ENCODE assay signal across 25 cellular contexts in the genomic region with DNA sequence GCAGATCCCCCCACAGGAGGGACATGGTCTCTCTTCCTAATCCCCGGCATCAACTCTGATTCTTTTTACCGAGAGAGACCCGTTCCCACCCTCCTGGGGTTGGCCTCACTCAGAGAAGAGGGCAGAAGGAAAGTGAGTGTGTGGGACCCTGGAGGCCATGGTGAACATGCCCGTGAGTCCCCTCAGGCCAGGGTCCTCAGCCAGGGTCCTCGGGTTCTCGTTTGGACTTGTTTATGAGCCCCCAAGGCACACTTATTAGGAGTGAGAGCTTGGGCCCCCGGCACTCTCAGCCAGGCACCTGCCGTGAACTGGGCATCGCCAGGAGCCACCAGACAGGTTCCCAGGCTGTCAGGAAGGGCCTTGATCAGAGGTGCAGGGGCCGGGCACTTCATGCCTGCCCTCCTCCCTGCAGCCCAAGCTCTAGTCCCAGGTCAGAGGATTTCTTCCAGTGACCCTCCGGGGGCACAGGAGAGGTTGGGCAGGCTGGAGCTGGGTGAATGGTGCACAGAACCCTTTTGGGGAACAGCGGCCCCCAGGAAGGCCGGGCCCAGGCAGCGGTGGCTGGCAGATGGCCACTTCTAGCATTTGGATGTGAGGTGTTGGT.
"Had no signal": no experiment of that assay in that cellular context is flagged by ENCODE, and none has a peak within 500 bp of the region (broad histone marks: within the 10 kb centered on the region; RNA-seq: fewer than 3 reads in every experiment).

No MANE protein-coding gene starts in this region.

- H3K4me3 ChIP-seq: thoracic aorta, uterus had no signal

- H3K9me3 ChIP-seq: uterus had no signal

- H3K4me1 ChIP-seq: foreskin keratinocyte, uterus had no signal

- H3K27ac Mint-ChIP-seq: activated CD4-positive, alpha-beta memory T cell treated with anti-CD3 and anti-CD28 coated beads for 36 hours; activated CD4-positive, alpha-beta T cell treated with anti-CD3 and anti-CD28 coated beads, Interleukin-2, amount 10 ng/mL, durations not matched to agents 24 days and 14 days; activated naive CD4-positive, alpha-beta T cell treated with anti-CD3 and anti-CD28 coated beads for 36 hours; activated naive CD8-positive, alpha-beta T cell treated with anti-CD3 and anti-CD28 coated beads for 36 hours; activated T-helper 1 cell treated with anti-CD3 and anti-CD28 coated beads, Interleukin-12 subunit alpha, Interleukin-12 subunit beta, Interleukin-2, Interleukin-4 antibody, amounts not matched to agents 30 ng/mL and 10 ng/mL and 1 ng/mL, durations not matched to agents 14 hours and 24 hours and 36 hours; dendritic cell treated with granulocyte-macrophage colony-stimulating factor and Interleukin-4, amounts not matched to agents 40 ng/mL and 50 ng/mL, for 4 days; endodermal cell; T-helper 2 cell treated with Interferon-gamma antibody and Interleukin-4, amounts not matched to agents 5 μg/mL and 100 μg/mL, for 36 hours had no signal

- H3K4me1 Mint-ChIP-seq: activated naive CD8-positive, alpha-beta T cell treated with anti-CD3 and anti-CD28 coated beads for 36 hours; endodermal cell had no signal

- H3K27ac ChIP-seq: foreskin keratinocyte, thoracic aorta, uterus had no signal

- H3K36me3 Mint-ChIP-seq: activated CD4-positive, alpha-beta memory T cell treated with anti-CD3 and anti-CD28 coated beads for 36 hours; activated naive CD8-positive, alpha-beta T cell treated with anti-CD3 and anti-CD28 coated beads for 36 hours had no signal

- H3K36me3 ChIP-seq: thoracic aorta, uterus had no signal

- H3K9me3 Mint-ChIP-seq: activated CD4-positive, alpha-beta T cell treated with anti-CD3 and anti-CD28 coated beads, Interleukin-2, amount 10 ng/mL, durations not matched to agents 24 days and 14 days; endodermal cell; T-helper 2 cell treated with Interferon-gamma antibody and Interleukin-4, amounts not matched to agents 5 μg/mL and 100 μg/mL, for 36 hours had no signal

- ATAC-seq: esophagus mucosa; foreskin keratinocyte; naive thymus-derived CD8-positive, alpha-beta T cell; right cardiac atrium; stimulated activated naive CD8-positive, alpha-beta T cell treated with anti-CD3 and anti-CD28 coated beads, Interleukin-15, Interleukin-2, amounts not matched to agents 100 U/mL and 50 U/mL, for 24 hours had no signal

- H3K4me3 Mint-ChIP-seq: activated CD4-positive, alpha-beta memory T cell treated with anti-CD3 and anti-CD28 coated beads for 36 hours; activated CD4-positive, alpha-beta T cell treated with anti-CD3 and anti-CD28 coated beads, Interleukin-2, amount 10 ng/mL, durations not matched to agents 24 days and 14 days; activated naive CD4-positive, alpha-beta T cell treated with anti-CD3 and anti-CD28 coated beads for 36 hours; activated naive CD8-positive, alpha-beta T cell treated with anti-CD3 and anti-CD28 coated beads for 36 hours; activated T-helper 1 cell treated with anti-CD3 and anti-CD28 coated beads, Interleukin-12 subunit alpha, Interleukin-12 subunit beta, Interleukin-2, Interleukin-4 antibody, amounts not matched to agents 30 ng/mL and 10 ng/mL and 1 ng/mL, durations not matched to agents 14 hours and 24 hours and 36 hours; dendritic cell treated with granulocyte-macrophage colony-stimulating factor and Interleukin-4, amounts not matched to agents 40 ng/mL and 50 ng/mL, for 4 days; endodermal cell; naive thymus-derived CD8-positive, alpha-beta T cell; T-helper 2 cell treated with Interferon-gamma antibody and Interleukin-4, amounts not matched to agents 5 μg/mL and 100 μg/mL, for 36 hours had no signal

- H3K27me3 Mint-ChIP-seq: activated naive CD8-positive, alpha-beta T cell treated with anti-CD3 and anti-CD28 coated beads for 36 hours had no signal

- H3K27me3 ChIP-seq: uterus had no signal

- DNase-seq: activated CD4-positive, alpha-beta memory T cell treated with anti-CD3 and anti-CD28 coated beads for 36 hours; activated CD4-positive, alpha-beta T cell treated with anti-CD3 and anti-CD28 coated beads, Interleukin-2, amount 10 ng/mL, durations not matched to agents 24 days and 14 days; activated CD4-positive, CD25-positive, alpha-beta regulatory T cell treated with anti-CD3 and anti-CD28 coated beads, Interleukin-2, amount 50 U/mL, for 72 hours; activated CD8-positive, alpha-beta memory T cell treated with anti-CD3 and anti-CD28 coated beads, Interleukin-2, amount 50 U/mL, for 4 hours; activated effector memory CD4-positive, alpha-beta T cell treated with anti-CD3 and anti-CD28 coated beads, Interleukin-2, amount 50 U/mL, for 16 hours; activated naive CD4-positive, alpha-beta T cell treated with anti-CD3 and anti-CD28 coated beads for 36 hours; activated naive CD8-positive, alpha-beta T cell treated with anti-CD3 and anti-CD28 coated beads for 36 hours; activated T-cell treated with anti-CD3 and anti-CD28 coated beads, Interleukin-2, amount 50 U/mL, for 1 hour; amniotic stem cell; central memory CD4-positive, alpha-beta T cell; endodermal cell; foreskin keratinocyte; mesenchymal stem cell; stimulated activated CD4-positive, alpha-beta T cell treated with anti-CD3 and anti-CD28 coated beads, Interleukin-2, amount 100 ng/mL, for 48 hours; stimulated activated naive CD8-positive, alpha-beta T cell treated with anti-CD3 and anti-CD28 coated beads, Interleukin-15, Interleukin-2, amounts not matched to agents 100 U/mL and 50 U/mL, for 24 hours; T-helper 1 cell; trophoblast cell; uterus had no signal
